ENCODE assay signal across 10 cellular contexts in the genomic region with DNA sequence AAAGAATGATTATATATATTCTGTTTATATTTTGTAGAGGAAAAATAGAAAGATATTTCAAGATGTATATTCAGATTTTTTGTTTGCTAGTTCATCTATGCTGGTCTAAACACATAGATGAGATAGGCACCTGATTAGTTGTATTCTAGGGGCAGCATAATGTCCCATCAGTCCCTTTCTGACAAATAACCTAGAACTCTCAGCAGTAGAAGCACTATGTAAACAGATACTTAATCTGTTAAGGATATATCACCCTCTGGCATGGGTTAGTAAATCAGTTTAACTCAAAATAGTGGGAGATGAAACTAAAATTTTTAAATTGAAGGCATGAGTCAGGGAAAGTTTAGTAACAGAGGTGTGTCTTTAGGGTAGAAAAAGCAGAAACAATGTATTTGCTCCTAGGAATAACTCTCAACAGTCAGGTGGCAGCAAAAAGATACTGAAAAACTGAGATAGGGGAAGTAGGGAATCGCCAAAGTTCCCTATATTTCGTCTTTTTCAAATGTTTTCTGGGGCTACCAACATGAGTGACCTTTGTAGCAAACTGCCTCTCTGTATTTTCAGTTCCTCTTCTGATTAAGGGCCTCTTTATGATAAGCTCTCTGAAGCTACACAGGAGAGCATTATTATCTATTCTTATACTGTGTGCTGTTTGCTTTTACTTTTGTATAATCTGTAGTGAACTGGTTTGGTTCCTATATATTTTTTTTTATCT. TPM values are rescaled to one million over a fixed set of nuclear protein-coding genes. Genes with fewer than 3 reads are reported as not detected.
DNase-seq lines count a peak whose midpoint lies in the region; ATAC-seq, FAIRE-seq and TF ChIP-seq lines count a peak whose summit lies in the region.
"Had no signal": no experiment of that assay in that cellular context is flagged by ENCODE, and none has a peak within 500 bp of the region (broad histone marks: within the 10 kb centered on the region; RNA-seq: fewer than 3 reads in every experiment).

No MANE protein-coding gene starts in this region.

- H3K9me3 Mint-ChIP-seq in activated T-cell treated with anti-CD3 and anti-CD28 coated beads, Interleukin-2, amount 50 U/mL, for 72 hours = no peaks in the 10 kb centered on the region

- no peak for TF ChIP-seq POLR2A in H54 (IDR thresholded peaks at IDR 0.05; ENCODE audit: low read depth, low read length)

- H3K27ac Mint-ChIP-seq in activated T-cell treated with anti-CD3 and anti-CD28 coated beads, Interleukin-2, amount 50 U/mL, for 72 hours = no peak overlapping the region

- DNase-seq in SKM-1 (lab: John Stamatoyannopoulos, UW; ENCODE audit: unreplicated experiment) (peak; percentile 51), H54 (ENCODE audit: insufficient read length, low spot score) (no peak), amniotic stem cell (lab: John Stamatoyannopoulos, UW) (no peak), NK-92 (lab: John Stamatoyannopoulos, UW; ENCODE audit: unreplicated experiment) (no peak)
- DNase-seq in activated T-cell treated with anti-CD3 and anti-CD28 coated beads, Interleukin-2, amount 50 U/mL, for 72 hours = no peak
- DNase-seq: kidney, PC-3 had no signal

- H3K36me3 Mint-ChIP-seq in activated T-cell treated with anti-CD3 and anti-CD28 coated beads, Interleukin-2, amount 50 U/mL, for 72 hours (ENCODE audit: insufficient read depth in 2 of 2) = no peaks in the 10 kb centered on the region

- peaks cover 5% of the 10 kb centered on the region for H3K27me3 Mint-ChIP-seq in activated T-cell treated with anti-CD3 and anti-CD28 coated beads, Interleukin-2, amount 50 U/mL, for 72 hours (ENCODE audit: low read depth)

- ATAC-seq in GM18502 (IDR thresholded peaks at IDR 0.05; ENCODE audit: poor library complexity, unreplicated experiment) (peak; percentile 96), GM21381 (IDR thresholded peaks at IDR 0.05; ENCODE audit: unreplicated experiment) (peak; percentile 94), HG03139 (IDR thresholded peaks at IDR 0.05; ENCODE audit: unreplicated experiment) (peak; percentile 97)
- no peak for ATAC-seq in activated T-cell treated with anti-CD3 and anti-CD28 coated beads, Interleukin-2, amount 50 U/mL, for 72 hours (replicated peaks in 1 of 2)
- ATAC-seq: PC-3 had no signal

- no peak overlapping the region for H3K4me3 Mint-ChIP-seq in activated T-cell treated with anti-CD3 and anti-CD28 coated beads, Interleukin-2, amount 50 U/mL, for 72 hours

- FAIRE-seq in H54 (lab: Jason Lieb, UNC) = no peak
- FAIRE-seq: kidney had no signal

- no peaks in the 10 kb centered on the region for H3K4me1 Mint-ChIP-seq in activated T-cell treated with anti-CD3 and anti-CD28 coated beads, Interleukin-2, amount 50 U/mL, for 72 hours (ENCODE audit: low read depth)

RNA-seq across cellular contexts. Expression of a gene that starts 5.7 kb away (rescaled TPM):
- total RNA-seq in activated T-cell treated with anti-CD3 and anti-CD28 coated beads, Interleukin-2, amount 50 U/mL, for 72 hours = not detected

Comparison
In these comparisons a context has a peak if more than half of its experiments do, and no peak if none do; other contexts are left out.
1. ATAC-seq: peak in GM18502 (single experiment), GM21381 (single experiment) and HG03139 (single experiment); none in activated T-cell treated with anti-CD3 and anti-CD28 coated beads, Interleukin-2, amount 50 U/mL, for 72 hours (0 of 2).